ENCODE assay signal across 18 cellular contexts in the genomic region with DNA sequence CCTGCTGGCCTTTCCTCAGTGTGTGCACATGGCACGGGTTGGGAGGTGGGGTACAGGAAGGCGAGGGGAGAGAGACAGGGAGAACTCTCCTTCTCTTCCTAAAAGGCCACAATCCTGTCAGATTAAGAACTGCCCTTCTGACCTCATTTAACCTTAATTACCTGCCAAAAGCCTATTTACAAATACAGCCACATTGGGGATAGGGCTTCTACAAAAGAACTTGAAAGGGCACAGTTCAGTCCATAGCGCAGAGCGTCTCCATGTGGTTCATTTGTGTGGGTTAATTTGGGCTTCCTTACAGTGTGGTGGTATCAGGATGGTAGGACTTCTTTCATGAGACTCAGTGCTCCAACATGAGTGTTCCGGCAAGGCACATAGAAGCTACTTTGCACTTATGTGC. TPM values are rescaled to one million over a fixed set of nuclear protein-coding genes. Genes with fewer than 3 reads are reported as not detected.
DNase-seq lines count a peak whose midpoint lies in the region; ATAC-seq and TF ChIP-seq lines count a peak whose summit lies in the region.
"Had no signal": no experiment of that assay in that cellular context is flagged by ENCODE, and none has a peak within 500 bp of the region (broad histone marks: within the 10 kb centered on the region; RNA-seq: fewer than 3 reads in every experiment).

No MANE protein-coding gene starts in this region.

- H3K27ac Mint-ChIP-seq in H9 (peak overlapping the region in 2 of 3 experiments; percentile 1 to 38; a peak in 2 of 7 replicates), WTC11 (0 out of 2 replicates have a peak overlapping the region, but pooled peaks have one; percentile 13)
- H3K27ac Mint-ChIP-seq: B cell had no signal

- TF ChIP-seq CTCF in H9 (conservative IDR thresholded peaks at IDR 0.05) (no peak), WTC11 (IDR thresholded peaks at IDR 0.05) (no peak), gastroesophageal sphincter (IDR thresholded peaks at IDR 0.05) (no peak), PC-9 (conservative IDR thresholded peaks at IDR 0.05) (no peak), GM13977 (IDR thresholded peaks at IDR 0.05; ENCODE audit: extremely low read depth, insufficient read depth, missing control alignments) (no peak)

- no peak overlapping the region for H3K4me3 Mint-ChIP-seq in H9
- H3K4me3 Mint-ChIP-seq in WTC11, result no peak overlapping the region
- H3K4me3 Mint-ChIP-seq: B cell had no signal

- DNase-seq in H9 (no peak), WTC11 (ENCODE audit: low spot score) (no peak), GM19240 (ENCODE audit: insufficient read length, low spot score) (no peak), PC-9 (no peak), GM13977 (ENCODE audit: low spot score) (no peak)
- DNase-seq: DMS 273 treated with DMSO at 0.1 percent for 48 hours; DND-41; KG1; NCI-H1105 treated with DMSO at 0.1 percent for 48 hours; NCI-H1694; NCI-H2081 treated with DMSO at 0.1 percent for 48 hours; NK-92 treated with Interleukin-12 subunit alpha and Interleukin-12 subunit beta, amount 100 ng/mL, for 24 hours; RPMI8226; SIG-M5 had no signal

- no peaks in the 10 kb centered on the region for H3K27me3 ChIP-seq in H9 (ENCODE audit: insufficient read depth, low read length)
- H3K27me3 ChIP-seq in gastroesophageal sphincter, result no peaks in the 10 kb centered on the region
- no peaks in the 10 kb centered on the region for H3K27me3 ChIP-seq in skeletal muscle satellite cell (ENCODE audit: control insufficient read depth, insufficient read depth, low read length)
- H3K27me3 ChIP-seq in PC-9 (ENCODE audit: insufficient read depth, low read depth), result no peaks in the 10 kb centered on the region

- H3K23me2 ChIP-seq in H9 (ENCODE audit: insufficient read length, low read depth, low read length, poor library complexity, severe bottlenecking), result no peaks in the 10 kb centered on the region

- no peaks in the 10 kb centered on the region for H3K9me2 ChIP-seq in PC-9 (ENCODE audit: insufficient read depth)

- no peak overlapping the region for H3K4ac ChIP-seq in H9 (ENCODE audit: low read depth, low read length)

- peaks cover 0 to 15% of the 10 kb centered on the region in 2 donors for H3K36me3 ChIP-seq in gastroesophageal sphincter
- peaks cover 19% of the 10 kb centered on the region for H3K36me3 ChIP-seq in skeletal muscle satellite cell (ENCODE audit: insufficient read depth, low read length)
- H3K36me3 ChIP-seq in PC-9 (ENCODE audit: low read depth), result no peaks in the 10 kb centered on the region; the same call in 1 of the 2 replicates

- TF ChIP-seq EP300 in gastroesophageal sphincter (IDR thresholded peaks at IDR 0.05), result no peak

- no TSS peak for BruUV-seq in PC-9 (replicated peaks; lab: Mats Ljungman, UMichigan)

- H3K4me2 ChIP-seq in H9 (ENCODE audit: insufficient read depth, insufficient read length, low read length) (no peak overlapping the region), skeletal muscle satellite cell (ENCODE audit: low read length) (peak overlapping the region; percentile 20), PC-9 (no peak overlapping the region)

- intact Hi-C loops in PC-9 (cut with micrococcal nuclease; ENCODE audit: unreplicated experiment), result loop anchor here (10.0 kb wide), 2 partner anchors 96 to 246 kb away; no protein-coding TSS in a partner anchor

- TF ChIP-seq POLR2A in gastroesophageal sphincter (IDR thresholded peaks at IDR 0.05), result no peak

- no peaks in the 10 kb centered on the region for H3K79me1 ChIP-seq in H9 (ENCODE audit: insufficient read depth, low read depth, low read length, poor library complexity, severe bottlenecking)

- H3K9me3 Mint-ChIP-seq in H9 (peaks cover 0 to 7% of the 10 kb centered on the region in 2 experiments; a peak in 2 of 5 replicates), WTC11 (peaks cover 15% of the 10 kb centered on the region)

- no peak overlapping the region for H4K91ac ChIP-seq in H9 (ENCODE audit: insufficient read length, low read depth, low read length)

- H3K9me3 ChIP-seq in H9 (ENCODE audit: control insufficient read depth, low read depth, low read length) (no peaks in the 10 kb centered on the region), gastroesophageal sphincter (no peaks in the 10 kb centered on the region), skeletal muscle satellite cell (replicated peaks; ENCODE audit: low read length) (no peaks in the 10 kb centered on the region), PC-9 (ENCODE audit: insufficient read depth, low read depth) (no peaks in the 10 kb centered on the region; the same call in 1 of the 2 replicates)

- H3K27me3 Mint-ChIP-seq in H9 (ENCODE audit: low read depth), result no peaks in the 10 kb centered on the region
- H3K27me3 Mint-ChIP-seq in WTC11 (ENCODE audit: low read depth), result no peaks in the 10 kb centered on the region
- H3K27me3 Mint-ChIP-seq: B cell had no signal

- H2BK15ac ChIP-seq in H9 (ENCODE audit: low read depth, low read length), result no peak overlapping the region

- in situ Hi-C loops in GM13977 (cut with MboI; ENCODE audit: low pct_unique_long_range_greater_than_20kb, low sequenced_read_pairs, unreplicated experiment), result no loop called here

- no peak overlapping the region for H3K23ac ChIP-seq in H9 (ENCODE audit: insufficient read length, low read depth, low read length)

- H2BK120ac ChIP-seq in H9 (ENCODE audit: low read depth, low read length, poor library complexity, severe bottlenecking), result no peak overlapping the region

- peaks cover 5% of the 10 kb centered on the region for H4K20me1 ChIP-seq in H9 (ENCODE audit: control insufficient read depth, insufficient read depth, insufficient read length)
- H4K20me1 ChIP-seq in PC-9 (ENCODE audit: insufficient read depth), result no peaks in the 10 kb centered on the region

- H3F3A ChIP-seq in PC-9 (ENCODE audit: insufficient read depth, low read depth), result peaks cover 5% of the 10 kb centered on the region; the same call in 1 of the 2 replicates

- WGBS in H9 (ENCODE audit: extremely low coverage, insufficient read length, low lambda C conversion rate), result no CpG with 5 or more reads among the region's 5 CpGs
- WGBS in gastroesophageal sphincter (ENCODE audit: low coverage in 1 of 2), 2 donors, result 100% methylated on average over 2 to 3 of the region's 5 CpGs

- H4K8ac ChIP-seq in H9 (replicated peaks; ENCODE audit: insufficient read length, low read depth, low read length), result no peak overlapping the region

- H2AFZ ChIP-seq in H9 (ENCODE audit: low read length) (no peak overlapping the region), PC-9 (no peak overlapping the region)

- no peaks in the 10 kb centered on the region for H3K4me1 ChIP-seq in H9 (ENCODE audit: insufficient read depth, low read length)
- H3K4me1 ChIP-seq in gastroesophageal sphincter, result no peaks in the 10 kb centered on the region
- peaks cover 21% of the 10 kb centered on the region for H3K4me1 ChIP-seq in skeletal muscle satellite cell (ENCODE audit: control insufficient read depth, insufficient read depth, low read length)
- 0 out of 2 replicates have a peak, but pooled peaks cover 2% of the 10 kb centered on the region for H3K4me1 ChIP-seq in PC-9 (replicated peaks; ENCODE audit: insufficient read depth)

- ATAC-seq in WTC11 (no peak), gastroesophageal sphincter (peak; percentile 16)
- ATAC-seq: GM12878 had no signal

- H3T11ph ChIP-seq in H9 (ENCODE audit: low read length), result no peak overlapping the region

- POLR2A ChIA-PET in WTC11 (lab: Charles Lee), result no interaction called here
- POLR2A ChIA-PET in PC-9 (lab: Charles Lee; ENCODE audit: unreplicated experiment), result no interaction called here

- H2AK5ac ChIP-seq in H9 (ENCODE audit: insufficient read length, low read length), result no peak overlapping the region

- H3K4me3 ChIP-seq in gastroesophageal sphincter, result no peak overlapping the region
- no peak overlapping the region for H3K4me3 ChIP-seq in skeletal muscle satellite cell (ENCODE audit: low read length)
- H3K4me3 ChIP-seq in PC-9, result no peak overlapping the region
- H3K4me3 ChIP-seq: GM12878 had no signal

- peaks cover 30 to 38% (median 33%) of the 10 kb centered on the region in 3 experiments for H3K36me3 Mint-ChIP-seq in H9 (ENCODE audit: insufficient read depth in 1 of 3, low read depth in 3 of 3)
- peaks cover 39% of the 10 kb centered on the region for H3K36me3 Mint-ChIP-seq in WTC11

- H3K27ac ChIP-seq in H9 (ENCODE audit: insufficient read length, low read depth, low read length), result no peak overlapping the region
- H3K27ac ChIP-seq in gastroesophageal sphincter, result no peak overlapping the region
- no peak overlapping the region for H3K27ac ChIP-seq in PC-9

- no peak overlapping the region for H3K56ac ChIP-seq in H9 (ENCODE audit: insufficient read length, low read depth, low read length)

- no peak overlapping the region for H3K9ac ChIP-seq in H9 (ENCODE audit: extremely low read depth, insufficient read length, low read length)
- H3K9ac ChIP-seq in skeletal muscle satellite cell (ENCODE audit: low read depth, low read length), result no peak overlapping the region

- H3K4me1 Mint-ChIP-seq in H9 (peaks cover 18% of the 10 kb centered on the region in 2 experiments), WTC11 (peaks cover 18% of the 10 kb centered on the region)
- H3K4me1 Mint-ChIP-seq: B cell had no signal

- no peak overlapping the region for H2BK12ac ChIP-seq in H9 (ENCODE audit: insufficient read length, low read depth, low read length)

- H3K14ac ChIP-seq in H9 (ENCODE audit: insufficient read depth, low read length), result no peak overlapping the region

- no peak overlapping the region for H2BK20ac ChIP-seq in H9 (ENCODE audit: low read depth, low read length, poor library complexity, severe bottlenecking)

- CTCF ChIA-PET in WTC11 (lab: Charles Lee), result no interaction called here
- CTCF ChIA-PET in PC-9 (lab: Charles Lee), result no interaction called here

- no peak overlapping the region for H4K5ac ChIP-seq in H9 (ENCODE audit: insufficient read length, low read depth, low read length)

- no peak overlapping the region for H3K18ac ChIP-seq in H9 (ENCODE audit: insufficient read length, low read depth, low read length)

- H3K79me2 ChIP-seq in H9 (ENCODE audit: insufficient read depth, low read length) (no peaks in the 10 kb centered on the region; the same call in 1 of the 2 replicates), PC-9 (ENCODE audit: low read depth) (no peaks in the 10 kb centered on the region)

- H2BK5ac ChIP-seq in H9 (ENCODE audit: insufficient read length, low read length), result no peak overlapping the region

TF ChIP-seq in WTC11, 78 proteins besides CTCF, POLR2A, EP300 and RAD21 (continues in another document):
- no peak for TF ChIP-seq ZMAT4 (CRISPR knock-in tag; IDR thresholded peaks at IDR 0.05)

RNA-seq across cellular contexts. Expression of gene NLN, which starts 46.7 kb away (rescaled TPM):
- total RNA-seq in H9 (2021), result 126 and 137 TPM in 2 replicates
- 140 to 163 TPM (median 141 TPM) in 3 replicates for total RNA-seq in WTC11 (2021)
- 10 to 100 TPM in 2 of 4 donors, 1 to 10 TPM in 2; 6.5 to 11.5 (median 9.8) TPM for total RNA-seq in gastroesophageal sphincter
- 43.0 and 50.7 TPM in 2 replicates for total RNA-seq in skeletal muscle satellite cell (2012; rRNA removed)
- total RNA-seq in PC-9 (2021), result 56.7 and 74.7 TPM in 2 replicates

RNA-seq across cellular contexts. Expression of gene SGTB, which starts 46.8 kb away (rescaled TPM):
- 18.7 and 19.6 TPM in 2 replicates for total RNA-seq in H9 (2021)
- total RNA-seq in WTC11 (2021), result 11.8 to 13.5 TPM (median 12.7 TPM) in 3 replicates
- total RNA-seq in gastroesophageal sphincter, result 10 to 100 TPM; 12.1 to 15.2 (median 14.3) TPM
- 18.8 and 20.3 TPM in 2 replicates for total RNA-seq in skeletal muscle satellite cell (2012; rRNA removed)
- total RNA-seq in PC-9 (2021), result 8.8 and 9.8 TPM in 2 replicates
